Comparison of ENCODE assay signal across 28 cellular contexts in the genomic region with DNA sequence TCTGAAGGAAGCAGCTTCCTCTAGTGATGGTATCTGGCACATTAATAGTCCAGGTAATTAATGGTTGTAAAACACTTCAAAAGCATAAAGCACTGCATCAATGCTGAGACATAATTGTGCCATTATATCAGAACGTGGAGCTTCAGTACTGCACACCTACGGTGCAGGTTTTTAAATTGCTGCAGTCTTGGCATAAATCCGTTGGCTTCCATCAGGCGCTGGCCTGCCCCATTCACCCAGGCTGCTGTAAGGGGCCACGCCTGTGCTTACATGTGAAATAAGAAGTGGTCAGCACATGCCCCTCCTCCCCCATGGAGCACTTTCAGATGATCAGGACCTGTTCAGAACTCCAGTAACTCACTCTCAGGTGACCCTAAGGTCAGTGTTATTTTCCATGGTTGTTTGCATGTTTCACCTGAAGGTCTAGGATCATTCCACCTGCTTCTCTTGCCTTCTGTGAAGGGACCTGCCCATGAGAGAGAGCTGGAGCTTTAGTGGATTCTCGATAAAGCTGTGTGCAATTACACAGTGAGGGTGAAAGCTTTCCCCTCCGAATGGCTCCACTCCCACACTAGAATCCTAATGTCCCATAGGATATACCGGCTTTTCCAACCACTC.
DNase-seq lines count a peak whose midpoint lies in the region; ATAC-seq, FAIRE-seq and TF ChIP-seq lines count a peak whose summit lies in the region.
"Had no signal": no experiment of that assay in that cellular context is flagged by ENCODE, and none has a peak within 500 bp of the region (broad histone marks: within the 10 kb centered on the region; RNA-seq: fewer than 3 reads in every experiment).

No MANE protein-coding gene starts in this region.

- TF ChIP-seq EP300 in esophagus muscularis mucosa (IDR thresholded peaks at IDR 0.05) = no peak

- peak; percentile 37 for DNase-seq in NCI-H1105 treated with DMSO at 0.1 percent for 48 hours (lab: John Stamatoyannopoulos, UW)
- no peak for DNase-seq in NCI-H1105 (lab: John Stamatoyannopoulos, UW)
- peak; percentile 45 for DNase-seq in NCI-H748 treated with DMSO at 0.1 percent for 48 hours (lab: John Stamatoyannopoulos, UW)
- DNase-seq in esophagus muscularis mucosa (ENCODE audit: extremely low spot score) = peak; percentile 68
- DNase-seq in small intestine = peak; percentile 40
- no peak for DNase-seq in activated CD4-positive, alpha-beta T cell treated with anti-CD3 and anti-CD28 coated beads for 48 hours
- DNase-seq in stimulated activated naive CD4-positive, alpha-beta T cell (lab: John Stamatoyannopoulos, UW) = no peak
- DNase-seq: Caco-2; CD4-positive, alpha-beta memory T cell; DMS 273 treated with DMSO at 0.1 percent for 48 hours; GOT3; MV-4-11; NCI-H1436; NCI-H187 treated with DMSO at 0.1 percent for 48 hours; NCI-H226; NCI-H524; PC-9; RPMI8226; SHP77; SW 1271 had no signal

- H3K4me1 ChIP-seq in esophagus muscularis mucosa = no peaks in the 10 kb centered on the region
- no peaks in the 10 kb centered on the region for H3K4me1 ChIP-seq in small intestine (ENCODE audit: control insufficient read depth in 2 of 2, insufficient read depth in 1 of 2, low read depth in 1 of 2, low read length in 1 of 2)
- H3K4me1 ChIP-seq: Caco-2 had no signal

- no peak for TF ChIP-seq POLR2A in esophagus muscularis mucosa (IDR thresholded peaks at IDR 0.05; ENCODE audit: low read depth)

- no peaks in the 10 kb centered on the region for H3K36me3 ChIP-seq in esophagus muscularis mucosa
- H3K36me3 ChIP-seq in small intestine (ENCODE audit: control insufficient read depth in 2 of 2, insufficient read depth in 2 of 2, low read length in 2 of 2) = no peaks in the 10 kb centered on the region
- H3K36me3 ChIP-seq: BLaER1 treated with 17β-estradiol and CSF1 and Interleukin-3, amounts not matched to agents 10 nM and 100 nM had no signal

- 83% methylated on average over 8 of the region's 8 CpGs for WGBS in esophagus muscularis mucosa
- 16 to 54% (median 34%) methylated on average over 8 of the region's 8 CpGs for WGBS in small intestine, 3 donors

- H3K27me3 ChIP-seq in esophagus muscularis mucosa (no peaks in the 10 kb centered on the region), small intestine (ENCODE audit: control insufficient read depth in 2 of 2, insufficient read depth in 2 of 2, low read length in 2 of 2) (no peaks in the 10 kb centered on the region)
- H3K27me3 ChIP-seq: BLaER1 treated with 17β-estradiol and CSF1 and Interleukin-3, amounts not matched to agents 10 nM and 100 nM had no signal

- H3K4me3 ChIP-seq in esophagus muscularis mucosa = no peak overlapping the region
- H3K4me3 ChIP-seq in small intestine (ENCODE audit: low read depth in 1 of 2, low read length in 2 of 2) = no peak overlapping the region
- H3K4me3 ChIP-seq: BLaER1 treated with 17β-estradiol and CSF1 and Interleukin-3, amounts not matched to agents 10 nM and 100 nM; PC-9; SK-N-MC had no signal

- TF ChIP-seq CTCF in esophagus muscularis mucosa (IDR thresholded peaks at IDR 0.05) = no peak

- FAIRE-seq in small intestine (lab: Jason Lieb, UNC) = no peak
- FAIRE-seq: G401.6, GM18507, HTR-8/SVneo had no signal

- no peaks in the 10 kb centered on the region for H3K9me3 ChIP-seq in esophagus muscularis mucosa
- H3K9me3 ChIP-seq in small intestine (ENCODE audit: control insufficient read depth, low read depth) = no peaks in the 10 kb centered on the region
- H3K9me3 ChIP-seq: BLaER1 treated with 17β-estradiol and CSF1 and Interleukin-3, amounts not matched to agents 10 nM and 100 nM; Caco-2 had no signal

- no peak for ATAC-seq in GM18520 (IDR thresholded peaks at IDR 0.05; ENCODE audit: unreplicated experiment)
- ATAC-seq: HCT116 had no signal

- no peak overlapping the region for H3K27ac ChIP-seq in esophagus muscularis mucosa (replicated peaks in 1 of 4)
- H3K27ac ChIP-seq in small intestine (ENCODE audit: low read depth in 1 of 2, low read length in 1 of 2) = no peak overlapping the region
- H3K27ac ChIP-seq: 22Rv1; BLaER1 treated with 17β-estradiol and CSF1 and Interleukin-3, amounts not matched to agents 10 nM and 100 nM; PC-9; SK-N-MC had no signal

- intact Hi-C loops in esophagus muscularis mucosa (cut with DNase I) = no loop called here

Comparison
In these comparisons a context has a peak if more than half of its experiments do, and no peak if none do; other contexts are left out.
1. DNase-seq: peak in NCI-H1105 treated with DMSO at 0.1 percent for 48 hours (single experiment), NCI-H748 treated with DMSO at 0.1 percent for 48 hours (single experiment), esophagus muscularis mucosa (single experiment) and small intestine (single experiment); none in NCI-H1105 (single experiment), activated CD4-positive, alpha-beta T cell treated with anti-CD3 and anti-CD28 coated beads for 48 hours (single experiment) and stimulated activated naive CD4-positive, alpha-beta T cell (0 of 6).